In genomic region chr11:34050967-34051348, GRCh38 we compare ENCODE assay signal across 8 cellular contexts. TPM values are rescaled to one million over a fixed set of nuclear protein-coding genes. Genes with fewer than 3 reads are reported as not detected.
DNase-seq lines count a peak whose midpoint lies in the region; ATAC-seq and TF ChIP-seq lines count a peak whose summit lies in the region.

No MANE protein-coding gene starts in this region.

- no peak overlapping the region for H3K23ac ChIP-seq in neuronal stem cell (ENCODE audit: low read depth, low read length, poor library complexity)

- H2AFZ ChIP-seq in neuronal stem cell (ENCODE audit: low read length) = peak overlapping the region; percentile 93

- H3K36me3 ChIP-seq in RWPE2 (ENCODE audit: low read depth) = peaks cover 36% of the 10 kb centered on the region
- peaks cover 0 to 15% (median 0%) of the 10 kb centered on the region in 3 donors for H3K36me3 ChIP-seq in esophagus squamous epithelium
- peaks cover 0 to 34% of the 10 kb centered on the region in 2 donors for H3K36me3 ChIP-seq in neuronal stem cell (replicated peaks in 1 of 2; ENCODE audit: control insufficient read depth in 2 of 2, insufficient read depth in 2 of 2, low read length in 2 of 2)

- TF ChIP-seq CTCF in RWPE2 (IDR thresholded peaks at IDR 0.05; ENCODE audit: poor library complexity, severe bottlenecking) (no peak), esophagus squamous epithelium (IDR thresholded peaks at IDR 0.05) (no peak)

- no peak overlapping the region for H4K8ac ChIP-seq in neuronal stem cell (ENCODE audit: low read depth, low read length)

- H3K9ac ChIP-seq in neuronal stem cell (ENCODE audit: low read depth, low read length, poor library complexity) = no peak overlapping the region

- H3K9me3 ChIP-seq in RWPE2 (ENCODE audit: severe bottlenecking) (no peaks in the 10 kb centered on the region), esophagus squamous epithelium (no peaks in the 10 kb centered on the region), neuronal stem cell (replicated peaks in 1 of 2; ENCODE audit: control insufficient read depth in 2 of 2, insufficient read depth in 1 of 2, low read depth in 1 of 2, low read length in 2 of 2) (peaks cover 0 to 4% of the 10 kb centered on the region in 2 donors)

- no peak overlapping the region for H2BK120ac ChIP-seq in neuronal stem cell (ENCODE audit: low read depth, low read length)

- DNase-seq in activated T-cell treated with anti-CD3 and anti-CD28 coated beads, Interleukin-2, amount 50 U/mL, for 4 hours = no peak
- DNase-seq in activated T-cell treated with anti-CD3 and anti-CD28 coated beads for 4 hours (no peak), RWPE2 (ENCODE audit: low spot score) (no peak), esophagus squamous epithelium (lab: John Stamatoyannopoulos, UW) (no peak), neuronal stem cell (ENCODE audit: low spot score) (no peak)

- H3K18ac ChIP-seq in neuronal stem cell (ENCODE audit: low read length) = no peak overlapping the region

- peak overlapping the region; percentile 60 for H3K4me2 ChIP-seq in neuronal stem cell (ENCODE audit: insufficient read depth, low read length, poor library complexity, severe bottlenecking)

- peaks cover 8% of the 10 kb centered on the region for H3K36me3 Mint-ChIP-seq in activated T-cell treated with anti-CD3 and anti-CD28 coated beads, Interleukin-2, amount 50 U/mL, for 4 hours (ENCODE audit: insufficient read depth)

- H3K4me3 Mint-ChIP-seq in activated T-cell treated with anti-CD3 and anti-CD28 coated beads, Interleukin-2, amount 50 U/mL, for 4 hours = peak overlapping the region; percentile 84

- ATAC-seq in activated T-cell treated with anti-CD3 and anti-CD28 coated beads, Interleukin-2, amount 50 U/mL, for 4 hours = no peak
- peak; percentile 1; the same call in 2 of the 3 replicates for ATAC-seq in RWPE2 (ENCODE audit: low read depth)
- ATAC-seq in GM21360 (IDR thresholded peaks at IDR 0.05; ENCODE audit: unreplicated experiment) = no peak
- no peak for ATAC-seq in HG02759 (IDR thresholded peaks at IDR 0.05; ENCODE audit: unreplicated experiment)
- no peak for ATAC-seq in GM18519 (IDR thresholded peaks at IDR 0.05; ENCODE audit: low FRiP score, unreplicated experiment)

- no peak overlapping the region for H3K14ac ChIP-seq in neuronal stem cell (ENCODE audit: low read length)

- H4K91ac ChIP-seq in neuronal stem cell (ENCODE audit: low read depth, low read length, poor library complexity) = no peak overlapping the region

- 0 to 1% methylated on average over 8 to 10 of the region's 11 CpGs for WGBS in esophagus squamous epithelium, 2 donors
- no CpG with 5 or more reads among the region's 11 CpGs for WGBS in neuronal stem cell (ENCODE audit: extremely low coverage in 2 of 2, insufficient read length in 2 of 2, insufficient replicate concordance in 1 of 2), 2 donors

- H3K4me3 ChIP-seq in RWPE2 (ENCODE audit: severe bottlenecking) (peak overlapping the region; percentile 84), esophagus squamous epithelium (peak overlapping the region; percentile 91 to 97 (median 96)), neuronal stem cell (ENCODE audit: low read length in 2 of 2) (peak overlapping the region; percentile 69 to 71)

- H3K4me1 Mint-ChIP-seq in activated T-cell treated with anti-CD3 and anti-CD28 coated beads, Interleukin-2, amount 50 U/mL, for 4 hours (ENCODE audit: low read depth) = peaks cover 17% of the 10 kb centered on the region

- H3K4me1 ChIP-seq in RWPE2 (ENCODE audit: insufficient read depth, poor library complexity, severe bottlenecking) = peaks cover 24% of the 10 kb centered on the region
- H3K4me1 ChIP-seq in esophagus squamous epithelium = peaks cover 0 to 38% (median 26%) of the 10 kb centered on the region in 3 donors
- H3K4me1 ChIP-seq in neuronal stem cell (ENCODE audit: control insufficient read depth in 2 of 2, insufficient read depth in 1 of 2, low read depth in 1 of 2, low read length in 2 of 2) = peaks cover 0 to 7% of the 10 kb centered on the region in 2 donors

- no peak overlapping the region for H2BK5ac ChIP-seq in neuronal stem cell (ENCODE audit: low read length)

- no peak overlapping the region for H2BK15ac ChIP-seq in neuronal stem cell (ENCODE audit: low read length)

- TF ChIP-seq POLR2A in esophagus squamous epithelium (IDR thresholded peaks at IDR 0.05) = no peak

- H3K27me3 ChIP-seq in RWPE2 (ENCODE audit: insufficient read depth, poor library complexity, severe bottlenecking) (no peaks in the 10 kb centered on the region), esophagus squamous epithelium (no peaks in the 10 kb centered on the region), neuronal stem cell (ENCODE audit: control insufficient read depth in 3 of 3, insufficient read depth in 3 of 3, low read depth in 1 of 3, low read length in 3 of 3) (no peaks in the 10 kb centered on the region)

- H3K27ac ChIP-seq in RWPE2 (ENCODE audit: poor library complexity, severe bottlenecking) = peak overlapping the region; percentile 91
- peak overlapping the region; percentile 97 to 99 (median 98) for H3K27ac ChIP-seq in esophagus squamous epithelium
- H3K27ac ChIP-seq in neuronal stem cell (replicated peaks; ENCODE audit: low read length) = peak overlapping the region; percentile 93

- peaks cover 6% of the 10 kb centered on the region for H3K79me1 ChIP-seq in neuronal stem cell (ENCODE audit: low read depth, low read length)

- intact Hi-C loops in esophagus squamous epithelium (cut with DNase I) = loop anchor here (10.0 kb wide), 1 partner anchor 54 kb away; the partner anchor contains the start of gene NAT10

- H3K4ac ChIP-seq in neuronal stem cell (ENCODE audit: low read length) = no peak overlapping the region

- no peaks in the 10 kb centered on the region for H3K9me3 Mint-ChIP-seq in activated T-cell treated with anti-CD3 and anti-CD28 coated beads, Interleukin-2, amount 50 U/mL, for 4 hours

- H2AK5ac ChIP-seq in neuronal stem cell (ENCODE audit: low read depth, low read length) = no peak overlapping the region

- H2BK12ac ChIP-seq in neuronal stem cell (ENCODE audit: low read length) = no peak overlapping the region

- H3K27me3 Mint-ChIP-seq in activated T-cell treated with anti-CD3 and anti-CD28 coated beads, Interleukin-2, amount 50 U/mL, for 4 hours (ENCODE audit: low read depth) = no peaks in the 10 kb centered on the region

RNA-seq across cellular contexts. Expression of gene CAPRIN1, which starts 0.6 kb away (rescaled TPM):
- 100 to 1,000 TPM; 315 to 356 (median 341) TPM for total RNA-seq in activated T-cell treated with anti-CD3 and anti-CD28 coated beads, Interleukin-2, amount 50 U/mL, for 4 hours
- total RNA-seq in esophagus squamous epithelium = 100 to 1,000 TPM in 3 of 4 donors, 10 to 100 TPM in 1; 94.1 to 151 (median 132) TPM
- 253 TPM for polyA plus RNA-seq in neuronal stem cell (2013, experiment 1 of 2)
- 249 TPM for polyA plus RNA-seq in neuronal stem cell (2013, experiment 2 of 2)

RNA-seq across cellular contexts. Expression of gene NAT10, which starts 54.5 kb away (rescaled TPM):
- 100 to 1,000 TPM; 203 to 213 (median 213) TPM for total RNA-seq in activated T-cell treated with anti-CD3 and anti-CD28 coated beads, Interleukin-2, amount 50 U/mL, for 4 hours
- total RNA-seq in esophagus squamous epithelium = 10 to 100 TPM; 17.6 to 35.9 (median 32.6) TPM
- 25.0 TPM for polyA plus RNA-seq in neuronal stem cell (2013, experiment 1 of 2)
- 25.5 TPM for polyA plus RNA-seq in neuronal stem cell (2013, experiment 2 of 2)

Comparison
In these comparisons a context has a peak if more than half of its experiments do, and no peak if none do; other contexts are left out.
1. RNA of gene NAT10, which starts 54.5 kb away (total RNA-seq): 203 to 213 TPM in activated T-cell treated with anti-CD3 and anti-CD28 coated beads, Interleukin-2, amount 50 U/mL, for 4 hours; 17.6 to 35.9 TPM in esophagus squamous epithelium; every median in the first group is over 4 times any median in the second.
2. Peak in every context shown above with its lines, with median percentiles within 50 percentile points of each other: H3K27ac ChIP-seq and H3K4me3 ChIP-seq.